In genomic region chr12:29050503-29050902, GRCh38 we compare ENCODE assay signal across 13 cellular contexts.
DNase-seq lines count a peak whose midpoint lies in the region; ATAC-seq and TF ChIP-seq lines count a peak whose summit lies in the region.
"Had no signal": no experiment of that assay in that cellular context is flagged by ENCODE, and none has a peak within 500 bp of the region (broad histone marks: within the 10 kb centered on the region; RNA-seq: fewer than 3 reads in every experiment).

No MANE protein-coding gene starts in this region.

- H3K4me3 ChIP-seq in osteoblast (ENCODE audit: insufficient read depth, low read length): no peak overlapping the region

- no peaks in the 10 kb centered on the region for H4K20me1 ChIP-seq in osteoblast (ENCODE audit: insufficient read depth, low read length)

- TF ChIP-seq CTCF in GM20000 (IDR thresholded peaks at IDR 0.05; ENCODE audit: extremely low read depth, missing control alignments) (no peak), osteoblast (IDR thresholded peaks at IDR 0.05; ENCODE audit: extremely low read depth, low read depth, low read length) (no peak)

- no peak overlapping the region for H2AFZ ChIP-seq in osteoblast (ENCODE audit: low read length)
- H2AFZ ChIP-seq: parathyroid adenoma had no signal

- H3K27me3 ChIP-seq in osteoblast (ENCODE audit: insufficient read depth, low read length): no peaks in the 10 kb centered on the region

- no peaks in the 10 kb centered on the region for H3K36me3 ChIP-seq in osteoblast (ENCODE audit: insufficient read depth, low read length)

- no peaks in the 10 kb centered on the region for H3K9me3 ChIP-seq in osteoblast (ENCODE audit: low read depth, low read length)

- peak; percentile 75 for ATAC-seq in GM18499 (IDR thresholded peaks at IDR 0.05; ENCODE audit: insufficient read depth, unreplicated experiment)
- peak; percentile 96 for ATAC-seq in HG02938 (IDR thresholded peaks at IDR 0.05; ENCODE audit: unreplicated experiment)
- ATAC-seq in HG03575 (IDR thresholded peaks at IDR 0.05; ENCODE audit: extremely low read depth, insufficient number of reproducible peaks, low FRiP score, unreplicated experiment): peak; percentile 57

- no peak overlapping the region for H3K4me2 ChIP-seq in osteoblast (ENCODE audit: insufficient read depth, low read length)
- H3K4me2 ChIP-seq: KMS-11 had no signal

- H3K79me2 ChIP-seq in osteoblast (ENCODE audit: insufficient read depth, low read length): no peaks in the 10 kb centered on the region
- H3K79me2 ChIP-seq: parathyroid adenoma had no signal

- DNase-seq in GM20000 (ENCODE audit: low spot score) (peak; percentile 5), NCI-H1417 treated with DMSO at 0.1 percent for 48 hours (lab: John Stamatoyannopoulos, UW) (no peak), NCI-H524 (lab: John Stamatoyannopoulos, UW) (no peak), NCI-H1436 treated with DMSO at 0.1 percent for 48 hours (lab: John Stamatoyannopoulos, UW) (no peak), osteoblast (ENCODE audit: insufficient read length, low spot score, missing footprints) (no peak)
- DNase-seq: DMS79 treated with DMSO at 0.1 percent for 48 hours, NCI-H2171, T-helper 9 cell had no signal

- H3K27ac ChIP-seq in osteoblast (ENCODE audit: low read depth, low read length): no peak overlapping the region
- H3K27ac ChIP-seq: KMS-11, parathyroid adenoma had no signal

- no peaks in the 10 kb centered on the region for H3K4me1 ChIP-seq in osteoblast (ENCODE audit: insufficient read depth, low read length)
- H3K4me1 ChIP-seq: parathyroid adenoma had no signal
